2 cellular contexts compared by ENCODE assay signal in the genomic region with DNA sequence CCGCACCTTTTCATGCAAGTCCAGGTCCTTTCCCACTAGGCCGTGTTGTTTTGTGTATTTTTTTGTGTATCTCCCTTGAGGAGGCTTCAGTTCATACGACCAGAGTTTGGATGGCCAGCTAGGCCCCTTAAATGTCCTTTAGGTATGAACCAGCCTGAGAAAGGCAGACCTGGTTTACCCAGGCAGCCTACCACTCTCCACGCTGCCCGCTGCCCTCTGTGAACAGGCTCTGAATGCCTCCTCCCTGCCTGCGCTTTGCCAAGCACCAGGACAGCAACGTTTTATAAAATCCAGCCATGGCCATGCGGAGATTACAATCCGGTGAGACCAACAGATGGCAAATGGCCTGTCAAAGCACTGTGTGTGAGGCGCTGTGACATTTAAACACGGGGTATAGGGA.
TF ChIP-seq lines count a peak whose summit lies in the region.

No MANE protein-coding gene starts in this region.

TF ChIP-seq in SK-N-SH, 30 proteins besides CTCF, POLR2A, EP300 and RAD21 (continued from another document):
- TF ChIP-seq IRF3 (IDR thresholded peaks at IDR 0.05; ENCODE audit: low read depth, low read length) (no peak), NFIC (IDR thresholded peaks at IDR 0.05; ENCODE audit: borderline replicate concordance) (no peak), RXRA (IDR thresholded peaks at IDR 0.05; ENCODE audit: borderline replicate concordance, low read depth) (no peak), RCOR1 (IDR thresholded peaks at IDR 0.05; ENCODE audit: low read length) (no peak), FOXJ3 (CRISPR knock-in tag; IDR thresholded peaks at IDR 0.05) (no peak), MAX (IDR thresholded peaks at IDR 0.05; ENCODE audit: low read depth) (no peak)
- TF ChIP-seq, protein P1, sequence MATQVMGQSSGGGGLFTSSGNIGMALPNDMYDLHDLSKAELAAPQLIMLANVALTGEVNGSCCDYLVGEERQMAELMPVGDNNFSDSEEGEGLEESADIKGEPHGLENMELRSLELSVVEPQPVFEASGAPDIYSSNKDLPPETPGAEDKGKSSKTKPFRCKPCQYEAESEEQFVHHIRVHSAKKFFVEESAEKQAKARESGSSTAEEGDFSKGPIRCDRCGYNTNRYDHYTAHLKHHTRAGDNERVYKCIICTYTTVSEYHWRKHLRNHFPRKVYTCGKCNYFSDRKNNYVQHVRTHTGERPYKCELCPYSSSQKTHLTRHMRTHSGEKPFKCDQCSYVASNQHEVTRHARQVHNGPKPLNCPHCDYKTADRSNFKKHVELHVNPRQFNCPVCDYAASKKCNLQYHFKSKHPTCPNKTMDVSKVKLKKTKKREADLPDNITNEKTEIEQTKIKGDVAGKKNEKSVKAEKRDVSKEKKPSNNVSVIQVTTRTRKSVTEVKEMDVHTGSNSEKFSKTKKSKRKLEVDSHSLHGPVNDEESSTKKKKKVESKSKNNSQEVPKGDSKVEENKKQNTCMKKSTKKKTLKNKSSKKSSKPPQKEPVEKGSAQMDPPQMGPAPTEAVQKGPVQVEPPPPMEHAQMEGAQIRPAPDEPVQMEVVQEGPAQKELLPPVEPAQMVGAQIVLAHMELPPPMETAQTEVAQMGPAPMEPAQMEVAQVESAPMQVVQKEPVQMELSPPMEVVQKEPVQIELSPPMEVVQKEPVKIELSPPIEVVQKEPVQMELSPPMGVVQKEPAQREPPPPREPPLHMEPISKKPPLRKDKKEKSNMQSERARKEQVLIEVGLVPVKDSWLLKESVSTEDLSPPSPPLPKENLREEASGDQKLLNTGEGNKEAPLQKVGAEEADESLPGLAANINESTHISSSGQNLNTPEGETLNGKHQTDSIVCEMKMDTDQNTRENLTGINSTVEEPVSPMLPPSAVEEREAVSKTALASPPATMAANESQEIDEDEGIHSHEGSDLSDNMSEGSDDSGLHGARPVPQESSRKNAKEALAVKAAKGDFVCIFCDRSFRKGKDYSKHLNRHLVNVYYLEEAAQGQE (IDR thresholded peaks at IDR 0.05; ENCODE audit: low read depth, low read length) = no peak

TF ChIP-seq in SK-N-SH treated with all-trans-retinoic acid at 6 μM for 48 hours, 23 proteins besides CTCF, POLR2A, EP300 and RAD21 (continued from another document):
- TF ChIP-seq, protein P2, sequence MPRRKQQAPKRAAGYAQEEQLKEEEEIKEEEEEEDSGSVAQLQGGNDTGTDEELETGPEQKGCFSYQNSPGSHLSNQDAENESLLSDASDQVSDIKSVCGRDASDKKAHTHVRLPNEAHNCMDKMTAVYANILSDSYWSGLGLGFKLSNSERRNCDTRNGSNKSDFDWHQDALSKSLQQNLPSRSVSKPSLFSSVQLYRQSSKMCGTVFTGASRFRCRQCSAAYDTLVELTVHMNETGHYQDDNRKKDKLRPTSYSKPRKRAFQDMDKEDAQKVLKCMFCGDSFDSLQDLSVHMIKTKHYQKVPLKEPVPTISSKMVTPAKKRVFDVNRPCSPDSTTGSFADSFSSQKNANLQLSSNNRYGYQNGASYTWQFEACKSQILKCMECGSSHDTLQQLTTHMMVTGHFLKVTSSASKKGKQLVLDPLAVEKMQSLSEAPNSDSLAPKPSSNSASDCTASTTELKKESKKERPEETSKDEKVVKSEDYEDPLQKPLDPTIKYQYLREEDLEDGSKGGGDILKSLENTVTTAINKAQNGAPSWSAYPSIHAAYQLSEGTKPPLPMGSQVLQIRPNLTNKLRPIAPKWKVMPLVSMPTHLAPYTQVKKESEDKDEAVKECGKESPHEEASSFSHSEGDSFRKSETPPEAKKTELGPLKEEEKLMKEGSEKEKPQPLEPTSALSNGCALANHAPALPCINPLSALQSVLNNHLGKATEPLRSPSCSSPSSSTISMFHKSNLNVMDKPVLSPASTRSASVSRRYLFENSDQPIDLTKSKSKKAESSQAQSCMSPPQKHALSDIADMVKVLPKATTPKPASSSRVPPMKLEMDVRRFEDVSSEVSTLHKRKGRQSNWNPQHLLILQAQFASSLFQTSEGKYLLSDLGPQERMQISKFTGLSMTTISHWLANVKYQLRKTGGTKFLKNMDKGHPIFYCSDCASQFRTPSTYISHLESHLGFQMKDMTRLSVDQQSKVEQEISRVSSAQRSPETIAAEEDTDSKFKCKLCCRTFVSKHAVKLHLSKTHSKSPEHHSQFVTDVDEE (CRISPR knock-in tag; IDR thresholded peaks at IDR 0.05) = no peak
- TF ChIP-seq, protein P3, sequence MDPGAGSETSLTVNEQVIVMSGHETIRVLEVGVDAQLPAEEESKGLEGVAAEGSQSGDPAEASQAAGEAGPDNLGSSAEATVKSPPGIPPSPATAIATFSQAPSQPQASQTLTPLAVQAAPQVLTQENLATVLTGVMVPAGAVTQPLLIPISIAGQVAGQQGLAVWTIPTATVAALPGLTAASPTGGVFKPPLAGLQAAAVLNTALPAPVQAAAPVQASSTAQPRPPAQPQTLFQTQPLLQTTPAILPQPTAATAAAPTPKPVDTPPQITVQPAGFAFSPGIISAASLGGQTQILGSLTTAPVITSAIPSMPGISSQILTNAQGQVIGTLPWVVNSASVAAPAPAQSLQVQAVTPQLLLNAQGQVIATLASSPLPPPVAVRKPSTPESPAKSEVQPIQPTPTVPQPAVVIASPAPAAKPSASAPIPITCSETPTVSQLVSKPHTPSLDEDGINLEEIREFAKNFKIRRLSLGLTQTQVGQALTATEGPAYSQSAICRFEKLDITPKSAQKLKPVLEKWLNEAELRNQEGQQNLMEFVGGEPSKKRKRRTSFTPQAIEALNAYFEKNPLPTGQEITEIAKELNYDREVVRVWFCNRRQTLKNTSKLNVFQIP (CRISPR knock-in tag; IDR thresholded peaks at IDR 0.05; ENCODE audit: borderline replicate concordance, low read depth) = no peak
- TF ChIP-seq ZNF70 (CRISPR knock-in tag; IDR thresholded peaks at IDR 0.05) (no peak), ZNF8 (CRISPR knock-in tag; IDR thresholded peaks at IDR 0.05) (no peak), ISL1 (CRISPR knock-in tag; IDR thresholded peaks at IDR 0.05) (no peak), ZC3H10 (CRISPR knock-in tag; IDR thresholded peaks at IDR 0.05) (no peak), GLIS3 (CRISPR knock-in tag; IDR thresholded peaks at IDR 0.05) (no peak), ARNTL (CRISPR knock-in tag; IDR thresholded peaks at IDR 0.05; ENCODE audit: borderline replicate concordance, low read depth) (no peak), TOX (CRISPR knock-in tag; IDR thresholded peaks at IDR 0.05; ENCODE audit: borderline replicate concordance) (no peak), ZFP3 (CRISPR knock-in tag; IDR thresholded peaks at IDR 0.05) (no peak), SNAI2 (CRISPR knock-in tag; IDR thresholded peaks at IDR 0.05) (no peak), CSRNP3 (CRISPR knock-in tag; IDR thresholded peaks at IDR 0.05) (no peak), ZNF565 (CRISPR knock-in tag; conservative IDR thresholded peaks at IDR 0.05; ENCODE audit: low read depth) (no peak), RARB (CRISPR knock-in tag; IDR thresholded peaks at IDR 0.05) (no peak), CSDC2 (CRISPR knock-in tag; IDR thresholded peaks at IDR 0.05) (no peak)
